Comparison of ENCODE assay signal across 1 cellular context in genomic region chr2:137942037-137942784, GRCh38.
TF ChIP-seq lines count a peak whose summit lies in the region.

No MANE protein-coding gene starts in this region.

TF ChIP-seq in HepG2, 621 proteins besides CTCF, POLR2A, EP300 and RAD21 (continued from another document and continues in another):
- TF ChIP-seq RERE (CRISPR knock-in tag; IDR thresholded peaks at IDR 0.05; ENCODE audit: low read depth) (no peak; the same call in 1 of the 2 replicates), ZFY (CRISPR knock-in tag; IDR thresholded peaks at IDR 0.05) (peak; percentile 76), BHLHE40 (IDR thresholded peaks at IDR 0.05; ENCODE audit: low read length) (no peak), JARID2 (CRISPR knock-in tag; IDR thresholded peaks at IDR 0.05; ENCODE audit: insufficient replicate concordance) (no peak), GTF2F1 (IDR thresholded peaks at IDR 0.05; ENCODE audit: low read length) (no peak; the same call in 1 of the 2 replicates), PRDM10 (CRISPR knock-in tag; IDR thresholded peaks at IDR 0.05; ENCODE audit: low read depth) (no peak), JUND (CRISPR knock-in tag; IDR thresholded peaks at IDR 0.05) (no peak), ARID5B (CRISPR knock-in tag; IDR thresholded peaks at IDR 0.05) (peak; percentile 11; the same call in 1 of the 2 replicates), ZFP90 (CRISPR knock-in tag; IDR thresholded peaks at IDR 0.05; ENCODE audit: borderline replicate concordance) (0 out of 2 replicates have a peak, but pooled peaks have one; percentile 56), MXD1 (CRISPR knock-in tag; IDR thresholded peaks at IDR 0.05) (no peak), PRPF4 (IDR thresholded peaks at IDR 0.05; ENCODE audit: low read depth, low read length, poor library complexity, severe bottlenecking) (no peak), ZNF101 (CRISPR knock-in tag; IDR thresholded peaks at IDR 0.05; ENCODE audit: borderline replicate concordance, low read depth) (no peak), ZBTB14 (CRISPR knock-in tag; IDR thresholded peaks at IDR 0.05) (no peak), ZNF646 (CRISPR knock-in tag; IDR thresholded peaks at IDR 0.05) (no peak), MIER2 (CRISPR knock-in tag; IDR thresholded peaks at IDR 0.05) (no peak), MTA1 (CRISPR knock-in tag; IDR thresholded peaks at IDR 0.05; ENCODE audit: borderline replicate concordance) (no peak), SP1 (IDR thresholded peaks at IDR 0.05) (no peak), SP1 (CRISPR knock-in tag; IDR thresholded peaks at IDR 0.05) (no peak), ZBTB33 (CRISPR knock-in tag; IDR thresholded peaks at IDR 0.05) (no peak), FOXP4 (CRISPR knock-in tag; IDR thresholded peaks at IDR 0.05) (peak; percentile 89), MEIS1 (CRISPR knock-in tag; IDR thresholded peaks at IDR 0.05; ENCODE audit: borderline replicate concordance) (no peak; the same call in 1 of the 2 replicates), ZSCAN30 (CRISPR knock-in tag; IDR thresholded peaks at IDR 0.05) (no peak), PHF5A (CRISPR knock-in tag; IDR thresholded peaks at IDR 0.05; ENCODE audit: low read depth, unreplicated experiment) (no peak), ZNF766 (CRISPR knock-in tag; IDR thresholded peaks at IDR 0.05; ENCODE audit: borderline replicate concordance) (no peak), BRD4 (CRISPR knock-in tag; IDR thresholded peaks at IDR 0.05) (peak; percentile 89), ZNF782 (CRISPR knock-in tag; IDR thresholded peaks at IDR 0.05; ENCODE audit: borderline replicate concordance) (no peak), HDAC6 (IDR thresholded peaks at IDR 0.05; ENCODE audit: low read depth, low read length) (no peak), NFE2L2 (IDR thresholded peaks at IDR 0.05; ENCODE audit: low read length) (no peak), MBNL3 (CRISPR knock-in tag; conservative IDR thresholded peaks at IDR 0.05) (no peak)
